9 cellular contexts compared by ENCODE assay signal in the genomic region with DNA sequence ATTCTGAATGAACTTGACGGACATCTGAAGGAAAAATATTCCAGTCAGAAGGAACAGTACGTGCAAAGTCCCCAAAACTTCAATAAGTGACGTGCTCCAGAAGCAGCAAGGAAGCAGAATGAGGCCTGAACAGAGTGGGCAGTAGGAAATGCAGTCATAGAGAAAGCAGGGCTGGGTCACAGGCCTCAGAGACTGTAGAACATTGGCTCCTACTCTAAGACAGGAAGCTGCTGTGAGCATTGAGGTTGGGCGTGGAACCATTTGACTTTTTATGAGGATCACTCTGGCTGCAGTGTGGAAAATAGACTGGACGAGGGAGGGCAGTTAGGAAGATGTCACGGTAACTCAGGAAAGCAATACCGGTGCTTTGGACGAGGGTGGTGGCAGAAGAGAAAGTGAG.
DNase-seq lines count a peak whose midpoint lies in the region; ATAC-seq and TF ChIP-seq lines count a peak whose summit lies in the region.
"Had no signal": no experiment of that assay in that cellular context is flagged by ENCODE, and none has a peak within 500 bp of the region (broad histone marks: within the 10 kb centered on the region; RNA-seq: fewer than 3 reads in every experiment).

No MANE protein-coding gene starts in this region.

- no peaks in the 10 kb centered on the region for H3K9me3 ChIP-seq in right atrium auricular region
- H3K9me3 ChIP-seq in upper lobe of left lung, result no peaks in the 10 kb centered on the region

- H3K4me1 ChIP-seq in right atrium auricular region, result no peaks in the 10 kb centered on the region
- H3K4me1 ChIP-seq in upper lobe of left lung, result peaks cover 0 to 6% (median 0%) of the 10 kb centered on the region in 4 donors

- DNase-seq in Right ventricle myocardium superior, result no peak
- DNase-seq in right atrium auricular region (ENCODE audit: low spot score), result no peak
- DNase-seq in activated CD4-positive, alpha-beta T cell treated with anti-CD3 and anti-CD28 coated beads for 4 hours, result peak; percentile 42
- no peak for DNase-seq in left cardiac atrium
- DNase-seq in upper lobe of left lung, result peak in 1 of 2 donors; percentile 35
- no peak for DNase-seq in NCI-H774 (lab: John Stamatoyannopoulos, UW)
- no peak for DNase-seq in NCI-H345 treated with DMSO at 0.1 percent for 48 hours (lab: John Stamatoyannopoulos, UW; ENCODE audit: unreplicated experiment)
- DNase-seq: hippocampal formation had no signal

- H3K27me3 ChIP-seq in right atrium auricular region (no peaks in the 10 kb centered on the region), upper lobe of left lung (no peaks in the 10 kb centered on the region)

- H3K27ac ChIP-seq in right atrium auricular region (no peak overlapping the region), upper lobe of left lung (peak overlapping the region in 3 of 4 donors; percentile 7 to 49 (median 36))

- H3K36me3 ChIP-seq in right atrium auricular region (no peaks in the 10 kb centered on the region), upper lobe of left lung (no peaks in the 10 kb centered on the region)

- H3K4me3 ChIP-seq in right atrium auricular region (no peak overlapping the region), upper lobe of left lung (no peak overlapping the region)

- TF ChIP-seq CTCF in right atrium auricular region (IDR thresholded peaks at IDR 0.05) (no peak), upper lobe of left lung (IDR thresholded peaks at IDR 0.05) (no peak)

- intact Hi-C loops in Right ventricle myocardium superior (cut with DNase I), result no loop called here
- intact Hi-C loops in left cardiac atrium (cut with DNase I), result no loop called here

- TF ChIP-seq POLR2A in upper lobe of left lung (IDR thresholded peaks at IDR 0.05), result no peak

- TF ChIP-seq EP300 in upper lobe of left lung (IDR thresholded peaks at IDR 0.05), result no peak

- 66 to 71% methylated on average over 8 of the region's 8 CpGs for WGBS in upper lobe of left lung, 2 donors

- ATAC-seq in Right ventricle myocardium superior (ENCODE audit: poor library complexity) (peak; percentile 57), left cardiac atrium (peak; percentile 57 to 68), upper lobe of left lung (ENCODE audit: low FRiP score in 2 of 2) (peak in 1 of 2 donors; percentile 75), GM21381 (IDR thresholded peaks at IDR 0.05; ENCODE audit: unreplicated experiment) (no peak)

Comparison
In these comparisons a context has a peak if more than half of its experiments do, and no peak if none do; other contexts are left out.
1. DNase-seq: peak in activated CD4-positive, alpha-beta T cell treated with anti-CD3 and anti-CD28 coated beads for 4 hours (2 of 2); none in Right ventricle myocardium superior (single experiment), right atrium auricular region (single experiment), left cardiac atrium (single experiment), NCI-H774 (single experiment) and NCI-H345 treated with DMSO at 0.1 percent for 48 hours (single experiment).
2. H3K27ac ChIP-seq: peak in upper lobe of left lung (3 of 4); none in right atrium auricular region (0 of 2).